In the genomic region with DNA sequence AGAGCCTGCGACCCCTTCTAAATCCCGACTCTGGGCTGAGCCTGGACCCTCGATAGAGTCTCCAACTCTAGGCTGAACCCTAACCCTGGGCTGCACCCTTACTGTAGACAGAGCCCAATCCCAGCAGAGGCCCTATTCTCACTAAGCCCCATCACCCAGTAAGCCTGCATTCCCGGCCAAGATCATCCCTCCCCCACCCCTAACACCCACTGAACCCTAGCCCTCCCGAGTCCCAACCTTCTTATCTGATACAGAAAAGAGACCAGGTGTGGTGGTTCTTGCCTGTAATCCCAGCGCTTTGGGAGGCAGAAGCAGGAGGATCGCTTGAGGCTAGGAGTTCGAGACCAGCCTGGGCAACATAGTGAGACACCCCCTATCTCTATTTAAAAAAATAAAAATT, we compare ENCODE assay signal across 9 cellular contexts. TPM values are rescaled to one million over a fixed set of nuclear protein-coding genes. Genes with fewer than 3 reads are reported as not detected.
DNase-seq lines count a peak whose midpoint lies in the region; ATAC-seq, FAIRE-seq and TF ChIP-seq lines count a peak whose summit lies in the region.
"Had no signal": no experiment of that assay in that cellular context is flagged by ENCODE, and none has a peak within 500 bp of the region (broad histone marks: within the 10 kb centered on the region; RNA-seq: fewer than 3 reads in every experiment).

No MANE protein-coding gene starts in this region.

- dilution Hi-C loops in endothelial cell of umbilical vein (cut with MboI; ENCODE audit: extremely low pct_ligation_motif_present, low sequenced_read_pairs), result no loop called here

- H3K4me1 ChIP-seq in SK-N-SH (ENCODE audit: control insufficient read depth in 1 of 2, insufficient read depth in 2 of 2, low read depth in 1 of 2, low read length in 1 of 2) (peaks cover 3 to 20% of the 10 kb centered on the region in 2 experiments; a peak in 1 of 4 replicates), PC-9 (replicated peaks; ENCODE audit: insufficient read depth) (no peaks in the 10 kb centered on the region; the same call in 1 of the 2 replicates), endothelial cell of umbilical vein (ENCODE audit: control insufficient read depth, extremely low read depth, insufficient read depth, low read length) (peaks cover 48% of the 10 kb centered on the region), sigmoid colon (peaks cover 0 to 46% (median 41%) of the 10 kb centered on the region in 4 donors)

- CTCF ChIA-PET in SK-N-SH (lab: Yijun Ruan, JAX), result interaction anchor here (0.7 to 3.4 kb wide), 37 partner anchors 9 to 450 kb away, joined by 3 to 200 read pairs (median 5); a partner anchor contains a TSS
- CTCF ChIA-PET in PC-9 (lab: Charles Lee), result interaction anchor here (0.5 to 0.8 kb wide), 5 partner anchors 8 to 385 kb away, joined by 3 to 5 read pairs (median 4); no protein-coding TSS in a partner anchor
- CTCF ChIA-PET in endothelial cell of umbilical vein (lab: Charles Lee), result interaction anchor here (0.6 to 3.7 kb wide), 25 partner anchors 9 to 180 kb away, joined by 3 to 66 read pairs (median 5); a partner anchor contains a TSS

- peak overlapping the region; percentile 39 to 69; a peak in 3 of 4 replicates for H3K4me3 ChIP-seq in SK-N-SH (ENCODE audit: low read depth in 2 of 2, low read length in 1 of 2)
- no peak overlapping the region for H3K4me3 ChIP-seq in PC-9
- H3K4me3 ChIP-seq in endothelial cell of umbilical vein (replicated peaks in 1 of 3; ENCODE audit: insufficient read depth in 1 of 3, low read depth in 1 of 3, low read length in 3 of 3), result no peak overlapping the region
- H3K4me3 ChIP-seq in sigmoid colon, result peak overlapping the region in 2 of 4 donors; percentile 54 to 55

- H3K36me3 ChIP-seq in SK-N-SH (replicated peaks in 1 of 2; ENCODE audit: control insufficient read depth in 1 of 2, insufficient read depth in 2 of 2, low read length in 1 of 2) (no peaks in the 10 kb centered on the region), PC-9 (ENCODE audit: low read depth) (no peaks in the 10 kb centered on the region), endothelial cell of umbilical vein (ENCODE audit: control insufficient read depth in 2 of 2, extremely low read depth in 1 of 2, insufficient read depth in 2 of 2, low read length in 2 of 2) (peaks cover 0 to 3% of the 10 kb centered on the region in 2 experiments), sigmoid colon (no peaks in the 10 kb centered on the region)
- H3K36me3 ChIP-seq: tibial nerve had no signal

- no peak for FAIRE-seq in endothelial cell of umbilical vein (lab: Jason Lieb, UNC)

- peak overlapping the region; percentile 84 for H3K4me2 ChIP-seq in SK-N-SH
- peak overlapping the region; percentile 61; the same call in 1 of the 2 replicates for H3K4me2 ChIP-seq in PC-9
- H3K4me2 ChIP-seq in endothelial cell of umbilical vein (ENCODE audit: insufficient read depth, low read length), result peak overlapping the region; percentile 57

- peak overlapping the region; percentile 97 for H2AFZ ChIP-seq in SK-N-SH (ENCODE audit: low read depth)
- no peak overlapping the region for H2AFZ ChIP-seq in PC-9
- peak overlapping the region; percentile 76 for H2AFZ ChIP-seq in endothelial cell of umbilical vein (ENCODE audit: low read depth, low read length)

- H3F3A ChIP-seq in SK-N-SH (replicated peaks; ENCODE audit: insufficient read depth), result peaks cover 32% of the 10 kb centered on the region
- H3F3A ChIP-seq in PC-9 (ENCODE audit: insufficient read depth, low read depth), result no peaks in the 10 kb centered on the region

- no peaks in the 10 kb centered on the region for H3K9me3 ChIP-seq in SK-N-SH
- H3K9me3 ChIP-seq in PC-9 (ENCODE audit: insufficient read depth, low read depth), result no peaks in the 10 kb centered on the region
- H3K9me3 ChIP-seq in endothelial cell of umbilical vein (replicated peaks; ENCODE audit: control insufficient read depth, insufficient read depth, low read length), result no peaks in the 10 kb centered on the region
- no peaks in the 10 kb centered on the region for H3K9me3 ChIP-seq in sigmoid colon
- H3K9me3 ChIP-seq: tibial nerve had no signal

- H3K79me2 ChIP-seq in SK-N-SH (ENCODE audit: insufficient read depth) (peaks cover 17% of the 10 kb centered on the region), PC-9 (ENCODE audit: low read depth) (no peaks in the 10 kb centered on the region), endothelial cell of umbilical vein (ENCODE audit: control insufficient read depth, insufficient read depth, low read length) (peaks cover 24% of the 10 kb centered on the region)

- DNase-seq in SK-N-SH (no peak), PC-9 (no peak), endothelial cell of umbilical vein (ENCODE audit: low read depth, low spot score) (no peak), sigmoid colon (no peak), NOMO-1 (lab: John Stamatoyannopoulos, UW; ENCODE audit: unreplicated experiment in 2 of 2) (no peak), Ammon's horn (ENCODE audit: low spot score) (no peak)

- TF ChIP-seq CTCF in SK-N-SH (IDR thresholded peaks at IDR 0.05), result no peak
- TF ChIP-seq CTCF in PC-9 (conservative IDR thresholded peaks at IDR 0.05), result no peak
- TF ChIP-seq CTCF in endothelial cell of umbilical vein (IDR thresholded peaks at IDR 0.05; ENCODE audit: extremely low read depth in 1 of 2, insufficient read depth in 1 of 2, low read depth in 1 of 2, low read length in 2 of 2), result no peak
- no peak for TF ChIP-seq CTCF in sigmoid colon (IDR thresholded peaks at IDR 0.05)

- intact Hi-C loops in PC-9 (cut with micrococcal nuclease; ENCODE audit: unreplicated experiment), result loop anchor here (5.0 kb wide), 3 partner anchors 114 to 179 kb away; a partner anchor contains a TSS
- intact Hi-C loops in endothelial cell of umbilical vein (cut with micrococcal nuclease), result loop anchor here (1.0 to 5.0 kb wide), 3 partner anchors 113 to 234 kb away; a partner anchor contains a TSS
- intact Hi-C loops in sigmoid colon (cut with DNase I), result loop anchor here (1.0 to 5.0 kb wide), 6 partner anchors 34 to 234 kb away; a partner anchor contains a TSS

- no TSS peak for BruUV-seq in PC-9 (replicated peaks; lab: Mats Ljungman, UMichigan)
- no TSS peak for BruUV-seq in endothelial cell of umbilical vein (replicated peaks; lab: Mats Ljungman, UMichigan)

- no peak overlapping the region for H3K27ac ChIP-seq in SK-N-SH (ENCODE audit: low read depth in 2 of 2, low read length in 1 of 2)
- no peak overlapping the region for H3K27ac ChIP-seq in PC-9
- no peak overlapping the region for H3K27ac ChIP-seq in endothelial cell of umbilical vein (ENCODE audit: insufficient read depth, low read depth, low read length)
- H3K27ac ChIP-seq in sigmoid colon, result peak overlapping the region in 3 of 4 donors; percentile 72 to 74 (median 73)

- no peaks in the 10 kb centered on the region for H4K20me1 ChIP-seq in SK-N-SH (ENCODE audit: insufficient read depth)
- H4K20me1 ChIP-seq in PC-9 (ENCODE audit: insufficient read depth), result no peaks in the 10 kb centered on the region
- H4K20me1 ChIP-seq in endothelial cell of umbilical vein (replicated peaks; ENCODE audit: control insufficient read depth, extremely low read depth, insufficient read depth, low read length), result no peaks in the 10 kb centered on the region

- 38% methylated on average over 7 of the region's 8 CpGs for WGBS in SK-N-SH (ENCODE audit: low lambda C conversion rate)
- WGBS in sigmoid colon, 2 donors, result 55 to 70% methylated on average over 8 of the region's 8 CpGs

- POLR2A ChIA-PET in SK-N-SH (lab: Yijun Ruan, JAX), result no interaction called here
- POLR2A ChIA-PET in PC-9 (lab: Charles Lee; ENCODE audit: unreplicated experiment), result no interaction called here
- POLR2A ChIA-PET in endothelial cell of umbilical vein (lab: Charles Lee), result no interaction called here

- no peaks in the 10 kb centered on the region for H3K27me3 ChIP-seq in SK-N-SH (ENCODE audit: insufficient read depth)
- H3K27me3 ChIP-seq in PC-9 (ENCODE audit: insufficient read depth, low read depth), result no peaks in the 10 kb centered on the region
- H3K27me3 ChIP-seq in endothelial cell of umbilical vein (ENCODE audit: control insufficient read depth in 2 of 2, insufficient read depth in 2 of 2, low read length in 2 of 2), result no peaks in the 10 kb centered on the region
- no peaks in the 10 kb centered on the region for H3K27me3 ChIP-seq in sigmoid colon
- H3K27me3 ChIP-seq: tibial nerve had no signal

- H3K9ac ChIP-seq in SK-N-SH (peak overlapping the region; percentile 52; the same call in 1 of the 2 replicates), endothelial cell of umbilical vein (replicated peaks; ENCODE audit: extremely low read depth, insufficient read depth, low read length) (peak overlapping the region; percentile 47)

- TF ChIP-seq EP300 in SK-N-SH (IDR thresholded peaks at IDR 0.05; ENCODE audit: borderline replicate concordance in 1 of 2, low read depth in 1 of 2, low read length in 1 of 2) (no peak), sigmoid colon (IDR thresholded peaks at IDR 0.05) (no peak)

- H3K9me2 ChIP-seq in SK-N-SH (no peaks in the 10 kb centered on the region), PC-9 (ENCODE audit: insufficient read depth) (no peaks in the 10 kb centered on the region)

- ATAC-seq in SK-N-SH treated with all-trans-retinoic acid at 6 μM for 48 hours, result no peak
- no peak for ATAC-seq in GM21786 (IDR thresholded peaks at IDR 0.05; ENCODE audit: unreplicated experiment)

- TF ChIP-seq POLR2A in endothelial cell of umbilical vein (IDR thresholded peaks at IDR 0.05; ENCODE audit: low read depth, low read length) (no peak), sigmoid colon (IDR thresholded peaks at IDR 0.05) (no peak)

- TF ChIP-seq RAD21 in SK-N-SH (IDR thresholded peaks at IDR 0.05; ENCODE audit: low read length), result no peak

- no peaks in the 10 kb centered on the region for H3K9me1 ChIP-seq in endothelial cell of umbilical vein (replicated peaks; ENCODE audit: control insufficient read depth, extremely low read depth, insufficient read depth, low read length)

RNA-seq across cellular contexts. Expression of a gene that starts 2.6 kb away (rescaled TPM):
- 5.7 and 6.4 TPM in 2 replicates for polyA plus RNA-seq in SK-N-SH (2012; rRNA removed)
- polyA plus RNA-seq in SK-N-SH (2012; cell fraction: cytosol; rRNA removed), result 4.6 and 6.5 TPM in 2 replicates
- 3.5 and 4.0 TPM in 2 replicates for polyA plus RNA-seq in SK-N-SH (2012; cell fraction: nucleus; rRNA removed)
- 17.8 and 18.6 TPM in 2 replicates for total RNA-seq in PC-9 (2021)
- total RNA-seq in endothelial cell of umbilical vein, result 53.7 and 56.1 TPM in 2 replicates
- 40.0 and 44.8 TPM in 2 replicates for polyA plus RNA-seq in endothelial cell of umbilical vein
- polyA plus RNA-seq in endothelial cell of umbilical vein (2011; cell fraction: cytosol; rRNA removed), result 33.4 and 37.4 TPM in 2 replicates
- 19.3 and 19.4 TPM in 2 replicates for polyA plus RNA-seq in endothelial cell of umbilical vein (2011; cell fraction: nucleus; rRNA removed)
- polyA plus RNA-seq in endothelial cell of umbilical vein (2012), result 21.5 and 29.8 TPM in 2 replicates
- polyA minus RNA-seq in endothelial cell of umbilical vein, result 32.6 and 35.4 TPM in 2 replicates
- polyA minus RNA-seq in endothelial cell of umbilical vein (2011; cell fraction: cytosol; rRNA and poly(A)+ RNA removed), result 1.2 TPM
- polyA minus RNA-seq in endothelial cell of umbilical vein (2011; cell fraction: nucleus; rRNA and poly(A)+ RNA removed), result 15.8 and 24.1 TPM in 2 replicates
- 10 to 100 TPM; 18.9 to 25.2 (median 20.0) TPM for total RNA-seq in sigmoid colon
- polyA plus RNA-seq in sigmoid colon, result 10 to 100 TPM in 1 of 3 donors, 1 to 10 TPM in 2; 3.7 to 17.1 (median 4.8) TPM

RNA-seq across cellular contexts. Expression of a gene that starts 33.4 kb away (rescaled TPM):
- polyA plus RNA-seq in SK-N-SH (2012; rRNA removed) (188 and 312 TPM in 2 replicates), endothelial cell of umbilical vein (337 and 358 TPM in 2 replicates), sigmoid colon (100 to 1,000 TPM in 1 of 3 donors, 10 to 100 TPM in 2; 34.2 to 200 (median 55.3) TPM)
- 180 and 229 TPM in 2 replicates for polyA plus RNA-seq in SK-N-SH (2012; cell fraction: cytosol; rRNA removed)
- 153 and 184 TPM in 2 replicates for polyA plus RNA-seq in SK-N-SH (2012; cell fraction: nucleus; rRNA removed)
- total RNA-seq in PC-9 (2021) (60.1 and 76.3 TPM in 2 replicates), endothelial cell of umbilical vein (187 and 191 TPM in 2 replicates), sigmoid colon (10 to 100 TPM; 25.7 to 37.4 (median 34.0) TPM)
- polyA plus RNA-seq in endothelial cell of umbilical vein (2011; cell fraction: cytosol; rRNA removed), result 276 and 354 TPM in 2 replicates
- 112 and 113 TPM in 2 replicates for polyA plus RNA-seq in endothelial cell of umbilical vein (2011; cell fraction: nucleus; rRNA removed)
- 316 and 352 TPM in 2 replicates for polyA plus RNA-seq in endothelial cell of umbilical vein (2012)
- 78.9 and 81.8 TPM in 2 replicates for polyA minus RNA-seq in endothelial cell of umbilical vein
- polyA minus RNA-seq in endothelial cell of umbilical vein (2011; cell fraction: cytosol; rRNA and poly(A)+ RNA removed), result 54.6 TPM
- polyA minus RNA-seq in endothelial cell of umbilical vein (2011; cell fraction: nucleus; rRNA and poly(A)+ RNA removed), result 20.1 and 38.7 TPM in 2 replicates

Comparison
In these comparisons a context has a peak if more than half of its experiments do, and no peak if none do; other contexts are left out.
1. H3K27ac ChIP-seq: peak in sigmoid colon (3 of 4); none in SK-N-SH (0 of 2), PC-9 (single experiment) and endothelial cell of umbilical vein (single experiment).
2. H3K4me3 ChIP-seq: peak in SK-N-SH (2 of 2); none in PC-9 (single experiment) and endothelial cell of umbilical vein (0 of 3).
3. Peak in every context shown above with its lines, with median percentiles within 50 percentile points of each other: H3K4me2 ChIP-seq.